In the genomic region with DNA sequence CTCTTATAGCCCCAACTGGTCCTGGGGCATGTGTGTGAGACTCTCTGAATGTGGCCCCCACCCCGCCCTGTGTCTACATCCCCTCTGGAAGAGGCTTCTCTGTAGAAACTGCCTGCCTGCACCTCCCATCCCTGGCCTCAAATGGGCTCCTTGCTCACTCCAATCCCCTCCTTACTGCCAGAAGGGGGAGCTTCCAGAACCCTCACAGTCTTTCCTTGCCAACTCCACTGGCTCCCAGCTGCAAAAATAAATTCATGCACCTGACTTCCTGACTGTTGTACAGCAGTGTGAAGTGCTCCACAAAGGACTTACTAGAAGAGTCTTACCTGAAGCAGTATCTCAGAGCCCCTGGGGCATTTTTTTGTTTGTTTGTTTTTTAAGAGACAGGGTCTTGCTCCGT, we compare ENCODE assay signal across 23 cellular contexts. TPM values are rescaled to one million over a fixed set of nuclear protein-coding genes. Genes with fewer than 3 reads are reported as not detected.
DNase-seq lines count a peak whose midpoint lies in the region; ATAC-seq, FAIRE-seq and TF ChIP-seq lines count a peak whose summit lies in the region.
"Had no signal": no experiment of that assay in that cellular context is flagged by ENCODE, and none has a peak within 500 bp of the region (broad histone marks: within the 10 kb centered on the region; RNA-seq: fewer than 3 reads in every experiment).

No MANE protein-coding gene starts in this region.

- TF ChIP-seq EP300 in HepG2 (IDR thresholded peaks at IDR 0.05; ENCODE audit: low read depth in 2 of 2, low read length in 2 of 2) (no peak), HepG2 (CRISPR knock-in tag; IDR thresholded peaks at IDR 0.05; ENCODE audit: borderline replicate concordance) (no peak)

- H3K14ac ChIP-seq in trophoblast cell (ENCODE audit: low read length), result no peak overlapping the region

- H4K20me1 ChIP-seq in HepG2 (ENCODE audit: insufficient read depth, low read length), result no peaks in the 10 kb centered on the region

- TF ChIP-seq RAD21 in HepG2 (CRISPR knock-in tag; IDR thresholded peaks at IDR 0.05), result peak; percentile 47; the same call in 1 of the 2 replicates

- H2BK12ac ChIP-seq in trophoblast cell (ENCODE audit: low read length), result no peak overlapping the region

- in situ Hi-C loops in brain microvascular endothelial cell (cut with HindIII; ENCODE audit: low pct_ligation_motif_present, low sequenced_read_pairs) (no loop called here), HepG2 (cut with HindIII; ENCODE audit: extremely low pct_ligation_motif_present, low pct_unique_long_range_greater_than_20kb) (no loop called here)

- H3K79me2 ChIP-seq in HepG2 (ENCODE audit: insufficient read depth, low read length) (no peaks in the 10 kb centered on the region), trophoblast cell (ENCODE audit: control insufficient read depth, insufficient read depth, low read length, poor library complexity) (no peaks in the 10 kb centered on the region)

- H3K4ac ChIP-seq in trophoblast cell (ENCODE audit: low read depth, low read length), result no peak overlapping the region

- no peak overlapping the region for H2BK120ac ChIP-seq in trophoblast cell (ENCODE audit: insufficient read depth, low read length, poor library complexity)

- H4K12ac ChIP-seq in trophoblast cell (ENCODE audit: low read depth, low read length), result no peak overlapping the region

- H3K36me3 ChIP-seq in brain microvascular endothelial cell (replicated peaks) (peaks cover 14% of the 10 kb centered on the region), HepG2 (replicated peaks in 1 of 2; ENCODE audit: control insufficient read depth in 1 of 2, insufficient read depth in 2 of 2, low read length in 2 of 2) (peaks cover 7 to 25% of the 10 kb centered on the region in 2 experiments; a peak in 4 of 5 replicates), trophoblast cell (ENCODE audit: control insufficient read depth in 1 of 2, insufficient read depth in 2 of 2, low read length in 2 of 2) (peaks cover 6 to 11% of the 10 kb centered on the region in 2 experiments)
- H3K36me3 ChIP-seq: colonic mucosa had no signal

- CTCF ChIA-PET in HepG2 (lab: Yijun Ruan, JAX; ENCODE audit: low intra/inter-chr PET ratio, low total read pairs), result interaction anchor here (1.1 to 1.7 kb wide), 3 partner anchors 15 to 26 kb away, joined by 3 to 18 read pairs (median 3); partner anchors contain the start of gene SERPIND1

- H2AFZ ChIP-seq in HepG2 (ENCODE audit: low read length), result no peak overlapping the region
- no peak overlapping the region for H2AFZ ChIP-seq in trophoblast cell (ENCODE audit: insufficient read depth, low read length, poor library complexity)

- no peak overlapping the region for H3K9ac ChIP-seq in HepG2 (ENCODE audit: insufficient read depth, low read depth, low read length)
- no peak overlapping the region for H3K9ac ChIP-seq in trophoblast cell (ENCODE audit: low read length)

- BruUV-seq in HepG2 (replicated peaks; lab: Mats Ljungman, UMichigan), result no TSS peak

- H4K91ac ChIP-seq in trophoblast cell (ENCODE audit: low read depth, low read length), result no peak overlapping the region

- TF ChIP-seq CTCF in brain microvascular endothelial cell (IDR thresholded peaks at IDR 0.05; ENCODE audit: low read depth, low read length, missing control alignments) (peak; percentile 45), HepG2 (CRISPR knock-in tag; IDR thresholded peaks at IDR 0.05) (peak; percentile 69)

- H2BK5ac ChIP-seq in trophoblast cell (ENCODE audit: low read depth, low read length, poor library complexity), result no peak overlapping the region

- H3K4me1 ChIP-seq in HepG2 (ENCODE audit: insufficient read depth, low read length) (peaks cover 8% of the 10 kb centered on the region), trophoblast cell (ENCODE audit: control insufficient read depth in 1 of 2, insufficient read depth in 2 of 2, low read length in 2 of 2) (no peaks in the 10 kb centered on the region)
- H3K4me1 ChIP-seq: colonic mucosa had no signal

- TF ChIP-seq POLR2A in HepG2 (IDR thresholded peaks at IDR 0.05; ENCODE audit: insufficient read depth in 1 of 2, low read depth in 2 of 2, low read length in 2 of 2), result no peak

- no peak overlapping the region for H4K8ac ChIP-seq in trophoblast cell (ENCODE audit: low read depth, low read length)

- no peaks in the 10 kb centered on the region for H3K79me1 ChIP-seq in trophoblast cell (ENCODE audit: low read length)

- POLR2A ChIA-PET in HepG2 (lab: Yijun Ruan, JAX), result interaction anchor here (0.7 to 2.1 kb wide), 4 partner anchors 13 to 19 kb away, joined by 3 to 11 read pairs (median 4); partner anchors contain the start of gene SERPIND1

- H3K18ac ChIP-seq in trophoblast cell (ENCODE audit: low read length), result no peak overlapping the region

- H2AK5ac ChIP-seq in trophoblast cell (ENCODE audit: low read length), result no peak overlapping the region

- H3K27me3 ChIP-seq in brain microvascular endothelial cell (replicated peaks), result no peaks in the 10 kb centered on the region
- H3K27me3 ChIP-seq in HepG2 (ENCODE audit: control insufficient read depth in 1 of 2, insufficient read depth in 2 of 2, low read length in 2 of 2), result no peaks in the 10 kb centered on the region
- H3K27me3 ChIP-seq in trophoblast cell (ENCODE audit: insufficient read depth, low read length), result no peaks in the 10 kb centered on the region
- H3K27me3 ChIP-seq: colonic mucosa had no signal

- H3K4me3 ChIP-seq in brain microvascular endothelial cell (ENCODE audit: low read depth, low read length) (no peak overlapping the region), HepG2 (replicated peaks in 1 of 3; ENCODE audit: insufficient read depth in 1 of 3, low read depth in 2 of 3, low read length in 3 of 3) (no peak overlapping the region), trophoblast cell (ENCODE audit: low read depth, low read length) (no peak overlapping the region)
- H3K4me3 ChIP-seq: colonic mucosa had no signal

- H3K4me2 ChIP-seq in HepG2 (ENCODE audit: low read depth, low read length), result no peak overlapping the region
- H3K4me2 ChIP-seq in trophoblast cell (ENCODE audit: low read length), result no peak overlapping the region

- H3K23ac ChIP-seq in trophoblast cell (ENCODE audit: low read length), result no peak overlapping the region

- intact Hi-C loops in HepG2 (cut with micrococcal nuclease; ENCODE audit: unreplicated experiment), result loop anchor here (1.0 kb wide), 2 partner anchors 14 to 26 kb away; no protein-coding TSS in a partner anchor

- ATAC-seq in HepG2, result peak; percentile 95

- H3K9me3 ChIP-seq in HepG2 (ENCODE audit: low read length) (no peaks in the 10 kb centered on the region), trophoblast cell (ENCODE audit: insufficient read depth, low read depth, low read length) (no peaks in the 10 kb centered on the region)
- H3K9me3 ChIP-seq: colonic mucosa had no signal

- DNase-seq in ELR (ENCODE audit: low read depth) (peak; percentile 32), Kasumi-1 (lab: John Stamatoyannopoulos, UW) (peak; percentile 6 to 8), brain microvascular endothelial cell (no peak), HepG2 (ENCODE audit: low spot score) (peak; percentile 56), GM19238 (ENCODE audit: insufficient read length, low spot score) (no peak), NOMO-1 (lab: John Stamatoyannopoulos, UW; ENCODE audit: unreplicated experiment in 2 of 2) (no peak), NCI-H526 treated with DMSO at 0.1 percent for 48 hours (lab: John Stamatoyannopoulos, UW) (no peak), trophoblast cell (no peak)
- DNase-seq: activated CD4-positive, CD25-positive, alpha-beta regulatory T cell; amniotic stem cell; C1 segment of cervical spinal cord; colonic mucosa; DMS53; glutamatergic neuron; NCI-H2029; NK-92 treated with Interleukin-12 subunit alpha and Interleukin-12 subunit beta, amount 100 ng/mL, for 24 hours; retina had no signal

- WGBS in HepG2 (ENCODE audit: low lambda C conversion rate), result 93% methylated on average over 2 of the region's 2 CpGs
- WGBS in trophoblast cell (ENCODE audit: extremely low coverage, insufficient coverage, insufficient read length), result no CpG with 5 or more reads among the region's 2 CpGs

- H3K27ac ChIP-seq in brain microvascular endothelial cell (no peak overlapping the region), HepG2 (ENCODE audit: extremely low read length, insufficient read depth, low read length) (peak overlapping the region; percentile 33), trophoblast cell (ENCODE audit: low read depth, low read length) (no peak overlapping the region)
- H3K27ac ChIP-seq: colonic mucosa, epithelial cell of prostate had no signal

- peak; percentile 12 for FAIRE-seq in HepG2 (lab: Jason Lieb, UNC)
- FAIRE-seq: islet of Langerhans had no signal

TF ChIP-seq in HepG2, 621 proteins besides CTCF, POLR2A, EP300 and RAD21 (continues in another document):
- TF ChIP-seq SNAI1 (CRISPR knock-in tag; IDR thresholded peaks at IDR 0.05; ENCODE audit: borderline replicate concordance) (no peak), XRCC5 (optimal IDR thresholded peaks at IDR 0.05; ENCODE audit: low read length) (peak; percentile 68), REPIN1 (CRISPR knock-in tag; IDR thresholded peaks at IDR 0.05; ENCODE audit: borderline replicate concordance, low read depth) (0 out of 2 replicates have a peak, but pooled peaks have one; percentile 31), STAG1 (CRISPR knock-in tag; IDR thresholded peaks at IDR 0.05) (peak; percentile 59)

RNA-seq across cellular contexts. Expression of gene SERPIND1, which starts 15.2 kb away (rescaled TPM):
- 55.6 and 111 TPM in 2 replicates for total RNA-seq in HepG2 (2016; rRNA removed; fragmentation: Illumina TruSeq; extraction: Trizol)
- 16.4 and 19.8 TPM in 2 replicates for total RNA-seq in HepG2 (2016; cell fraction: cytosol; rRNA removed; fragmentation: Illumina TruSeq; extraction: Trizol; ENCODE audit: low read depth)
- 53.2 and 106 TPM in 2 replicates for total RNA-seq in HepG2 (2016; cell fraction: insoluble cytoplasmic fraction; rRNA removed; fragmentation: Illumina TruSeq; extraction: Trizol)
- total RNA-seq in HepG2 (2016; cell fraction: membrane; rRNA removed; fragmentation: Illumina TruSeq; extraction: Trizol), result 35.3 and 35.7 TPM in 2 replicates
- total RNA-seq in HepG2 (2016; cell fraction: nucleus; rRNA removed; fragmentation: Illumina TruSeq; extraction: Trizol), result 108 and 133 TPM in 2 replicates
- polyA plus RNA-seq in HepG2 (2011; rRNA removed), result 350 and 408 TPM in 2 replicates
- polyA plus RNA-seq in HepG2 (2011; cell fraction: cytosol; rRNA removed), result 341 and 453 TPM in 2 replicates
- polyA plus RNA-seq in HepG2 (2011; cell fraction: nucleus; rRNA removed), result 146 and 188 TPM in 2 replicates
- 497 and 593 TPM in 2 replicates for polyA plus RNA-seq in HepG2 (2012)
- 30.3 and 32.4 TPM in 2 replicates for polyA plus RNA-seq in HepG2 (2016; cell fraction: cytosol; fragmentation: Illumina TruSeq; extraction: Trizol; ENCODE audit: low read depth)
- 91.5 and 101 TPM in 2 replicates for polyA plus RNA-seq in HepG2 (2016; cell fraction: insoluble cytoplasmic fraction; fragmentation: Illumina TruSeq; extraction: Trizol; ENCODE audit: low read depth)
- 45.7 and 51.9 TPM in 2 replicates for polyA plus RNA-seq in HepG2 (2016; cell fraction: membrane; fragmentation: Illumina TruSeq; extraction: Trizol; ENCODE audit: low read depth)
- 228 and 244 TPM in 2 replicates for polyA plus RNA-seq in HepG2 (2016; cell fraction: nucleus; fragmentation: Illumina TruSeq; extraction: Trizol; ENCODE audit: insufficient read depth, low read depth)
- polyA minus RNA-seq in HepG2 (2011; rRNA and poly(A)+ RNA removed; ENCODE audit: low replicate concordance), result 0.37 and 351 TPM in 2 replicates
- 132 and 186 TPM in 2 replicates for polyA minus RNA-seq in HepG2 (2011; cell fraction: cytosol; rRNA and poly(A)+ RNA removed)
- polyA minus RNA-seq in HepG2 (2011; cell fraction: nucleus; rRNA and poly(A)+ RNA removed), result 67.9 and 98.5 TPM in 2 replicates
- polyA plus RNA-seq in trophoblast cell (2013), result not detected in 2 replicates
- total RNA-seq: activated CD8-positive, alpha-beta memory T cell treated with anti-CD3 and anti-CD28 coated beads for 36 hours; mesothelial cell of epicardium; neural crest cell; T-helper 1 cell treated with Interleukin-12 subunit alpha and Interleukin-12 subunit beta and Interleukin-4 antibody, amounts not matched to agents 30 ng/mL and 1 ng/mL, for 36 hours had no signal

Comparison
In these comparisons a context has a peak if more than half of its experiments do, and no peak if none do; other contexts are left out.
1. DNase-seq: peak in ELR (single experiment), Kasumi-1 (2 of 2) and HepG2 (single experiment); none in brain microvascular endothelial cell (single experiment), GM19238 (single experiment), NOMO-1 (0 of 2), NCI-H526 treated with DMSO at 0.1 percent for 48 hours (single experiment) and trophoblast cell (0 of 2).